In genomic region chr14:34462132-34462893, GRCh38 we compare ENCODE assay signal across 7 cellular contexts.
DNase-seq lines count a peak whose midpoint lies in the region; ATAC-seq and TF ChIP-seq lines count a peak whose summit lies in the region.

SPTSSA (minus strand) TSS chr14:34462240; CDS start chr14:34462207, 33 bp downstream.

- DNase-seq in NCI-H2029 (lab: John Stamatoyannopoulos, UW) (peak; percentile 99), T-helper 9 cell (peak; percentile 82), astrocyte of the cerebellum (ENCODE audit: low read depth) (peak; percentile 65), hepatic stellate cell (ENCODE audit: low spot score) (peak; percentile 93), retinal pigment epithelial cell (ENCODE audit: low read depth) (peak; percentile 48)

- H3K4me3 ChIP-seq in astrocyte of the cerebellum (ENCODE audit: low read depth, low read length) (peak within 1 kb of the TSS; percentile 87), retinal pigment epithelial cell (ENCODE audit: low read length) (peak within 1 kb of the TSS; percentile 82)

- in situ Hi-C loops in astrocyte of the cerebellum (cut with HindIII; ENCODE audit: low sequenced_read_pairs), result no loop called here

- ATAC-seq in GM18511 (IDR thresholded peaks at IDR 0.05; ENCODE audit: unreplicated experiment), result peak; percentile 87
- peak; percentile 90 for ATAC-seq in HG02981 (IDR thresholded peaks at IDR 0.05; ENCODE audit: unreplicated experiment)

- TF ChIP-seq CTCF in astrocyte of the cerebellum (IDR thresholded peaks at IDR 0.05; ENCODE audit: low read depth, low read length, missing control alignments) (no peak), retinal pigment epithelial cell (conservative IDR thresholded peaks at IDR 0.05; ENCODE audit: low read depth, low read length) (no peak)

Comparison
In these comparisons a context has a peak if more than half of its experiments do, and no peak if none do; other contexts are left out.
1. Peak in every context shown above with its lines: DNase-seq, ATAC-seq and H3K4me3 ChIP-seq.
2. DNase-seq: peak in every context shown above with its lines; median percentile 99 in NCI-H2029; 93 in hepatic stellate cell; 82 in T-helper 9 cell; 65 in astrocyte of the cerebellum; 48 in retinal pigment epithelial cell.